In the genomic region with DNA sequence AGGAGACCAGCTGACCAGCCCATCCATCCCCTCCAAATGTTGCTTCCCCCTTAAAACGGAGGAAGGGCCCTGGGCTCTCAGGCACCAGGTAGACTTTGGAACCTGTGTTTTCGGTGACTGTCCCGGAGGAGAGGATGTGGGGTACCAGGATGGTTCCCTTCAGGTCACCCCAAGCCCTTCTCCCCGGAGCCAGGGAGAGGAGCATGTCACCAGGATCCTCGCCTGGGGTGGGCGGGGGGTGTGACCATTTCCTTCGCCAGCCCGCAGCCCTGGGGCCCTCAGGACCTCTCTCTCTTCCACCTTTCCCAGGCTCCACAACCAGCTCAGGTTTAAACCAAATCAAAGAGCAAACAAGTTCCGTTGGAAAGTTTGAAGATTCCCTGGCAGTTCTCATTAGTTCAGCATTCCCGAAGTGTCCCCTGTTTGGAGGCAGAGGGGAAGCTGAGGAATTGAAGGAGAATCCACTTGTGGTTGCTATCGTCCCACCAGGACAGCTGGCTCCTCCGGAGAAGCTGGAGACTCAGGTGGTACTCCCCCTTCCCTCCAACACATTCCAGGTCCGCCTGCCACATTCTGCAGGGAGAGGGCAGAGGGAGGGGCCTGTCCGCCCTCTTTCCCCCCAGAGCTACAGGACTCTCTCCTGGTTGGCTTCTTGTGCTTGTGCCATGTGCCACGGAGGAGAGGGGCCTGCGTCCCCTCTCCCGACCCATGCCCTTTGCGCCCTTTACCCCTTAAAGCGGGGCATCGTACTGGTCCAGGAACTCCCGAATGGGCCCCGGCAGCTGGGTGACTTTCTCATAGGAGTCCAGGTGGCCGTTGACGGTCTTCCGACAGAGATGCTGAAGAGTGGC, we compare ENCODE assay signal across 9 cellular contexts. TPM values are rescaled to one million over a fixed set of nuclear protein-coding genes. Genes with fewer than 3 reads are reported as not detected.
A peak's percentile ranks its signal among the peaks of the same experiment; 100 is the strongest.
DNase-seq lines count a peak whose midpoint lies in the region; TF ChIP-seq lines count a peak whose summit lies in the region.
"Had no signal": no experiment of that assay in that cellular context is flagged by ENCODE, and none has a peak within 500 bp of the region (broad histone marks: within the 10 kb centered on the region; RNA-seq: fewer than 3 reads in every experiment).

No MANE protein-coding gene starts in this region.

- no peak overlapping the region for H3K14ac ChIP-seq in neuronal stem cell (ENCODE audit: low read length)

- peak overlapping the region; percentile 92 for H2AK5ac ChIP-seq in neuronal stem cell (ENCODE audit: low read depth, low read length)

- TF ChIP-seq CTCF in CD14-positive monocyte (IDR thresholded peaks at IDR 0.05) (no peak), RWPE1 (conservative IDR thresholded peaks at IDR 0.05; ENCODE audit: low read depth) (no peak)

- H3K4me1 Mint-ChIP-seq in CD14-positive monocyte: peaks cover 61% of the 10 kb centered on the region

- peaks cover 17 to 53% of the 10 kb centered on the region in 2 donors for H3K36me3 ChIP-seq in neuronal stem cell (replicated peaks in 1 of 2; ENCODE audit: control insufficient read depth in 2 of 2, insufficient read depth in 2 of 2, low read length in 2 of 2)

- H3K9ac ChIP-seq in neuronal stem cell (ENCODE audit: low read depth, low read length, poor library complexity): peak overlapping the region; percentile 97

- peaks cover 0 to 17% (median 15%) of the 10 kb centered on the region in 7 donors for H3K9me3 Mint-ChIP-seq in CD14-positive monocyte

- H3K27me3 Mint-ChIP-seq in CD14-positive monocyte (ENCODE audit: low read depth in 3 of 3): peaks cover 27 to 47% (median 37%) of the 10 kb centered on the region in 3 donors

- peaks cover 43 to 46% of the 10 kb centered on the region in 2 donors for H3K4me1 ChIP-seq in neuronal stem cell (ENCODE audit: control insufficient read depth in 2 of 2, insufficient read depth in 1 of 2, low read depth in 1 of 2, low read length in 2 of 2)

- no peak overlapping the region for H4K8ac ChIP-seq in neuronal stem cell (ENCODE audit: low read depth, low read length)

- no peak overlapping the region for H3K4ac ChIP-seq in neuronal stem cell (ENCODE audit: low read length)

- CTCF ChIA-PET in RWPE1 (lab: Yijun Ruan, JAX): interaction anchor here (0.6 to 5.5 kb wide), 2 partner anchors 65 to 128 kb away, joined by 3 to 78 read pairs; no protein-coding TSS in a partner anchor

- H4K91ac ChIP-seq in neuronal stem cell (ENCODE audit: low read depth, low read length, poor library complexity): no peak overlapping the region

- WGBS in neuronal stem cell (ENCODE audit: extremely low coverage in 2 of 2, insufficient read length in 2 of 2, insufficient replicate concordance in 1 of 2), 2 donors: no CpG with 5 or more reads among the region's 25 CpGs

- H2BK12ac ChIP-seq in neuronal stem cell (ENCODE audit: low read length): no peak overlapping the region

- peaks cover 23 to 30% of the 10 kb centered on the region in 2 donors for H3K36me3 Mint-ChIP-seq in CD14-positive monocyte

- POLR2A ChIA-PET in RWPE1 (lab: Yijun Ruan, JAX; ENCODE audit: low non-redundant PET): no interaction called here

- H3K4me2 ChIP-seq in neuronal stem cell (ENCODE audit: insufficient read depth, low read length, poor library complexity, severe bottlenecking): peak overlapping the region; percentile 92

- H2BK5ac ChIP-seq in neuronal stem cell (ENCODE audit: low read length): no peak overlapping the region

- no peak for DNase-seq in CD14-positive monocyte (ENCODE audit: low spot score)
- no peak for DNase-seq in RWPE1 (ENCODE audit: low spot score)
- DNase-seq in epithelial cell of prostate (ENCODE audit: low read depth, low spot score): no peak
- DNase-seq in neuronal stem cell (ENCODE audit: low spot score): no peak
- DNase-seq in HuH-7.5 (ENCODE audit: low spot score): no peak
- no peak for DNase-seq in NCI-H1436 treated with DMSO at 0.1 percent for 48 hours (lab: John Stamatoyannopoulos, UW)
- no peak for DNase-seq in DMS53 (lab: John Stamatoyannopoulos, UW)
- no peak for DNase-seq in SKM-1 treated with dmso at 0.1 percent for 144 hours (lab: John Stamatoyannopoulos, UW; ENCODE audit: unreplicated experiment)
- DNase-seq: NCI-H187 treated with DMSO at 0.1 percent for 48 hours had no signal

- no peak overlapping the region for H2AFZ ChIP-seq in neuronal stem cell (ENCODE audit: low read length)

- H3K4me3 Mint-ChIP-seq in CD14-positive monocyte: peak overlapping the region; percentile 88 to 93

- H3K27ac ChIP-seq in RWPE1 (peak overlapping the region; percentile 86), epithelial cell of prostate (peak overlapping the region; percentile 55), neuronal stem cell (replicated peaks; ENCODE audit: low read length) (no peak overlapping the region)

- intact Hi-C loops in CD14-positive monocyte (cut with micrococcal nuclease): loop anchor here in 1 of 2 donors (2.0 kb wide), 1 partner anchor 21 kb away; no protein-coding TSS in a partner anchor

- no peak overlapping the region for H3K23ac ChIP-seq in neuronal stem cell (ENCODE audit: low read depth, low read length, poor library complexity)

- H3K27ac Mint-ChIP-seq in CD14-positive monocyte: peak overlapping the region in 4 of 7 donors; percentile 45 to 88 (median 82)

- H3K18ac ChIP-seq in neuronal stem cell (ENCODE audit: low read length): peak overlapping the region; percentile 21

- H2BK15ac ChIP-seq in neuronal stem cell (ENCODE audit: low read length): no peak overlapping the region

- peaks cover 14% of the 10 kb centered on the region for H3K79me1 ChIP-seq in neuronal stem cell (ENCODE audit: low read depth, low read length)

- no peak overlapping the region for H2BK120ac ChIP-seq in neuronal stem cell (ENCODE audit: low read depth, low read length)

- H3K9me3 ChIP-seq in neuronal stem cell (replicated peaks in 1 of 2; ENCODE audit: control insufficient read depth in 2 of 2, insufficient read depth in 1 of 2, low read depth in 1 of 2, low read length in 2 of 2): no peaks in the 10 kb centered on the region

- H3K27me3 ChIP-seq in neuronal stem cell (ENCODE audit: control insufficient read depth in 3 of 3, insufficient read depth in 3 of 3, low read depth in 1 of 3, low read length in 3 of 3): no peaks in the 10 kb centered on the region

- H3K4me3 ChIP-seq in neuronal stem cell (ENCODE audit: low read length in 2 of 2): peak overlapping the region; percentile 97 to 99

RNA-seq across cellular contexts. Expression of a gene that starts 2.0 kb away (rescaled TPM):
- polyA plus RNA-seq in CD14-positive monocyte: 100 to 1,000 TPM; 123 to 144 TPM
- 17.8 TPM for polyA plus RNA-seq in neuronal stem cell (2013, experiment 1 of 2)
- polyA plus RNA-seq in neuronal stem cell (2013, experiment 2 of 2): 18.2 TPM

RNA-seq across cellular contexts. Expression of a gene that starts 20.5 kb away (rescaled TPM):
- 10 to 100 TPM; 26.0 to 28.0 TPM for polyA plus RNA-seq in CD14-positive monocyte
- polyA plus RNA-seq in neuronal stem cell (2013, experiment 1 of 2): 28.6 TPM
- 27.5 TPM for polyA plus RNA-seq in neuronal stem cell (2013, experiment 2 of 2)
